In genomic region chr4:2441393-2442174, GRCh38 we compare ENCODE assay signal across 9 cellular contexts. TPM values are rescaled to one million over a fixed set of nuclear protein-coding genes. Genes with fewer than 3 reads are reported as not detected.
A peak's percentile ranks its signal among the peaks of the same experiment; 100 is the strongest.
DNase-seq lines count a peak whose midpoint lies in the region; TF ChIP-seq lines count a peak whose summit lies in the region.
"Had no signal": no experiment of that assay in that cellular context is flagged by ENCODE, and none has a peak within 500 bp of the region (broad histone marks: within the 10 kb centered on the region; RNA-seq: fewer than 3 reads in every experiment).

No MANE protein-coding gene starts in this region.

- H3K27ac ChIP-seq in CD4-positive, alpha-beta memory T cell (ENCODE audit: low read depth, low read length): no peak overlapping the region
- no peak overlapping the region for H3K27ac ChIP-seq in spleen

- peak overlapping the region in 1 of 8 donors; percentile 43 for H3K4me3 Mint-ChIP-seq in CD4-positive, alpha-beta memory T cell
- no peak overlapping the region for H3K4me3 Mint-ChIP-seq in activated T-helper 2 cell treated with anti-CD3 and anti-CD28 coated beads, Interferon-gamma antibody, Interleukin-2, Interleukin-4, amounts not matched to agents 10 μg/mL and 5 μg/mL and 100 μg/mL, durations not matched to agents 14 hours and 24 hours and 36 hours (ENCODE audit: low read depth)

- no peak for TF ChIP-seq POLR2A in spleen (IDR thresholded peaks at IDR 0.05)

- H3K36me3 Mint-ChIP-seq in CD4-positive, alpha-beta memory T cell: no peaks in the 10 kb centered on the region
- H3K36me3 Mint-ChIP-seq in activated T-helper 2 cell treated with anti-CD3 and anti-CD28 coated beads, Interferon-gamma antibody, Interleukin-2, Interleukin-4, amounts not matched to agents 10 μg/mL and 5 μg/mL and 100 μg/mL, durations not matched to agents 14 hours and 24 hours and 36 hours (ENCODE audit: low read depth): no peaks in the 10 kb centered on the region

- peak; percentile 65 to 90 (median 82) for TF ChIP-seq CTCF in spleen (IDR thresholded peaks at IDR 0.05 in 8 of 11, conservative IDR thresholded peaks at IDR 0.05 in 3 of 11)

- intact Hi-C loops in CD4-positive, alpha-beta memory T cell (cut with micrococcal nuclease): loop anchor here (1.0 to 2.0 kb wide), 3 partner anchors 29 to 221 kb away; no protein-coding TSS in a partner anchor
- intact Hi-C loops in activated T-helper 2 cell treated with anti-CD3 and anti-CD28 coated beads, Interferon-gamma antibody, Interleukin-2, Interleukin-4, amounts not matched to agents 10 μg/mL and 5 μg/mL and 100 μg/mL, durations not matched to agents 14 hours and 24 hours and 36 hours (cut with micrococcal nuclease): loop anchor here (1.0 kb wide), 1 partner anchor 221 kb away; no protein-coding TSS in a partner anchor
- intact Hi-C loops in head of caudate nucleus (cut with DNase I) (no loop called here), spleen (cut with DNase I; ENCODE audit: low total_unique reads) (loop anchor here (5.0 kb wide), 1 partner anchor 219 kb away; no protein-coding TSS in a partner anchor)

- no peaks in the 10 kb centered on the region for H3K27me3 ChIP-seq in CD4-positive, alpha-beta memory T cell (ENCODE audit: insufficient read depth, low read length)
- H3K27me3 ChIP-seq in spleen (replicated peaks in 1 of 7): peaks cover 0 to 5% (median 0%) of the 10 kb centered on the region in 7 donors

- no peaks in the 10 kb centered on the region for H3K9me3 ChIP-seq in CD4-positive, alpha-beta memory T cell (ENCODE audit: control insufficient read depth in 1 of 2, low read length in 2 of 2)
- no peaks in the 10 kb centered on the region for H3K9me3 ChIP-seq in spleen

- no peak overlapping the region for H3K4me3 ChIP-seq in CD4-positive, alpha-beta memory T cell (ENCODE audit: low read length in 2 of 2)
- no peak overlapping the region for H3K4me3 ChIP-seq in spleen

- no peaks in the 10 kb centered on the region for H3K9me3 Mint-ChIP-seq in CD4-positive, alpha-beta memory T cell
- H3K9me3 Mint-ChIP-seq in activated T-helper 2 cell treated with anti-CD3 and anti-CD28 coated beads, Interferon-gamma antibody, Interleukin-2, Interleukin-4, amounts not matched to agents 10 μg/mL and 5 μg/mL and 100 μg/mL, durations not matched to agents 14 hours and 24 hours and 36 hours: no peaks in the 10 kb centered on the region

- DNase-seq in CD4-positive, alpha-beta memory T cell: peak; percentile 63 to 78 (median 69)
- peak; percentile 91 for DNase-seq in GM19240 (ENCODE audit: insufficient read length, low spot score)
- DNase-seq in HK-2 (ENCODE audit: unreplicated experiment): peak; percentile 69
- DNase-seq in RKO (ENCODE audit: low spot score): peak; percentile 44
- DNase-seq in activated T-helper 2 cell treated with anti-CD3 and anti-CD28 coated beads, Interferon-gamma antibody, Interleukin-2, Interleukin-4, amounts not matched to agents 10 μg/mL and 5 μg/mL and 100 μg/mL, durations not matched to agents 14 hours and 24 hours and 36 hours (ENCODE audit: low spot score): peak; percentile 65
- DNase-seq in head of caudate nucleus: peak in 24 of 42 donors; percentile 15 to 67 (median 37)
- peak; percentile 87 for DNase-seq in spleen
- no peak for DNase-seq in middle frontal gyrus (ENCODE audit: extremely low spot score, low spot score)

- CTCF ChIA-PET in CD4-positive, alpha-beta memory T cell (lab: Charles Lee; ENCODE audit: partially characterized antibody): interaction anchor here (0.7 to 10.2 kb wide), 11 partner anchors 8 to 222 kb away, joined by 3 to 84 read pairs (median 5); partner anchors contain the start of genes CFAP99, MXD4 and ZFYVE28

- no peaks in the 10 kb centered on the region for H3K36me3 ChIP-seq in CD4-positive, alpha-beta memory T cell (ENCODE audit: insufficient read depth, low read length)
- no peaks in the 10 kb centered on the region for H3K36me3 ChIP-seq in spleen

- WGBS in spleen, 5 donors: 45 to 56% (median 50%) methylated on average over 10 to 14 of the region's 14 CpGs

- H3K4me1 Mint-ChIP-seq in CD4-positive, alpha-beta memory T cell: peaks cover 0 to 5% (median 2%) of the 10 kb centered on the region in 4 donors
- H3K4me1 Mint-ChIP-seq in activated T-helper 2 cell treated with anti-CD3 and anti-CD28 coated beads, Interferon-gamma antibody, Interleukin-2, Interleukin-4, amounts not matched to agents 10 μg/mL and 5 μg/mL and 100 μg/mL, durations not matched to agents 14 hours and 24 hours and 36 hours (ENCODE audit: low read depth): peaks cover 2% of the 10 kb centered on the region

- POLR2A ChIA-PET in CD4-positive, alpha-beta memory T cell (lab: Charles Lee; ENCODE audit: partially characterized antibody): interaction anchor here (0.7 to 1.2 kb wide), 3 partner anchors 29 to 222 kb away, joined by 3 to 4 read pairs (median 3); no protein-coding TSS in a partner anchor

- peak overlapping the region in 1 of 7 donors; percentile 82 for H3K27ac Mint-ChIP-seq in CD4-positive, alpha-beta memory T cell
- H3K27ac Mint-ChIP-seq in activated T-helper 2 cell treated with anti-CD3 and anti-CD28 coated beads, Interferon-gamma antibody, Interleukin-2, Interleukin-4, amounts not matched to agents 10 μg/mL and 5 μg/mL and 100 μg/mL, durations not matched to agents 14 hours and 24 hours and 36 hours: no peak overlapping the region

- H3K27me3 Mint-ChIP-seq in CD4-positive, alpha-beta memory T cell: no peaks in the 10 kb centered on the region
- H3K27me3 Mint-ChIP-seq in activated T-helper 2 cell treated with anti-CD3 and anti-CD28 coated beads, Interferon-gamma antibody, Interleukin-2, Interleukin-4, amounts not matched to agents 10 μg/mL and 5 μg/mL and 100 μg/mL, durations not matched to agents 14 hours and 24 hours and 36 hours (ENCODE audit: low read depth): no peaks in the 10 kb centered on the region

- H3K4me1 ChIP-seq in CD4-positive, alpha-beta memory T cell (ENCODE audit: insufficient read depth, low read length): peaks cover 6% of the 10 kb centered on the region
- H3K4me1 ChIP-seq in spleen: peaks cover 0 to 9% (median 2%) of the 10 kb centered on the region in 6 donors

RNA-seq across cellular contexts. Expression of gene CFAP99, which starts 22.8 kb away (rescaled TPM):
- under 1 TPM; 0.12 to 0.19 TPM for total RNA-seq in CD4-positive, alpha-beta memory T cell
- polyA plus RNA-seq in CD4-positive, alpha-beta memory T cell: not detected
- not detected in 2 replicates for total RNA-seq in activated T-helper 2 cell treated with anti-CD3 and anti-CD28 coated beads, Interferon-gamma antibody, Interleukin-2, Interleukin-4, amounts not matched to agents 10 μg/mL and 5 μg/mL and 100 μg/mL, durations not matched to agents 14 hours and 24 hours and 36 hours
- under 1 TPM in 1 of 7 donors, not detected in 6; 0.22 TPM for total RNA-seq in spleen
- polyA plus RNA-seq in spleen: under 1 TPM in 1 of 3 donors, not detected in 2; 0.13 TPM
- total RNA-seq: activated CD8-positive, alpha-beta memory T cell treated with anti-CD3 and anti-CD28 coated beads for 36 hours had no signal

RNA-seq across cellular contexts. Expression of gene ZFYVE28, which starts 23.1 kb away (rescaled TPM):
- 10 to 100 TPM; 31.4 to 31.8 TPM for total RNA-seq in CD4-positive, alpha-beta memory T cell
- 10 to 100 TPM; 13.1 to 16.2 TPM for polyA plus RNA-seq in CD4-positive, alpha-beta memory T cell
- total RNA-seq in activated T-helper 2 cell treated with anti-CD3 and anti-CD28 coated beads, Interferon-gamma antibody, Interleukin-2, Interleukin-4, amounts not matched to agents 10 μg/mL and 5 μg/mL and 100 μg/mL, durations not matched to agents 14 hours and 24 hours and 36 hours: 10.0 and 11.9 TPM in 2 replicates
- total RNA-seq in spleen: 10 to 100 TPM; 11.2 to 31.3 (median 15.7) TPM
- polyA plus RNA-seq in spleen: 1 to 10 TPM; 2.7 to 8.5 (median 7.8) TPM

RNA-seq across cellular contexts. Expression of gene RNF4, which starts 27.3 kb away (rescaled TPM):
- 100 to 1,000 TPM in 1 of 2 experiments, 10 to 100 TPM in 1; 94.0 to 104 TPM for total RNA-seq in CD4-positive, alpha-beta memory T cell
- polyA plus RNA-seq in CD4-positive, alpha-beta memory T cell: 100 to 1,000 TPM in 1 of 2 donors, 10 to 100 TPM in 1; 68.0 to 105 TPM
- total RNA-seq in activated T-helper 2 cell treated with anti-CD3 and anti-CD28 coated beads, Interferon-gamma antibody, Interleukin-2, Interleukin-4, amounts not matched to agents 10 μg/mL and 5 μg/mL and 100 μg/mL, durations not matched to agents 14 hours and 24 hours and 36 hours: 99.0 and 99.1 TPM in 2 replicates
- total RNA-seq in spleen: 10 to 100 TPM; 57.4 to 82.5 (median 66.4) TPM
- polyA plus RNA-seq in spleen: 10 to 100 TPM; 22.0 to 35.4 (median 24.0) TPM
